32 cellular contexts compared by ENCODE assay signal in the genomic region with DNA sequence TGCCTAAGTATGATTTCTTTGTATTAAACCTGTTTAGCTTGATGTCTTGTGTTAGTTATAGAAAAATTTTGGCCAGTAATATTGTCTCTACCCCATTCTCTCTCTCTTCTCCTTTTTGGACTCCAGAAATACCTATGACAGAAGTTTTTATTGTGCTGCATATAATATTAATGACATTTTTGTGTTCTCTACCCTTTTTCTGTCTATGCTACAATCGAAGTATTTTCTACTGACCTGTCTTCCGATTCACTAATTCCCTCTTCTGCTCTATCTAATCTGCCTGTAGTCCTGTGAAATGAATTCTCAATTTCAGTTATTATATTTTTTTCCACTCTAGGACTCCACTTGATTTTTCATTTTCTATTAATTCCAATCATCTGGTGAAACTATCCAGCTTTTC. TPM values are rescaled to one million over a fixed set of nuclear protein-coding genes. Genes with fewer than 3 reads are reported as not detected.
"Had no signal": no experiment of that assay in that cellular context is flagged by ENCODE, and none has a peak within 500 bp of the region (broad histone marks: within the 10 kb centered on the region; RNA-seq: fewer than 3 reads in every experiment).

No MANE protein-coding gene starts in this region.

- H3K4me1 ChIP-seq: parathyroid adenoma, psoas muscle, spleen, suprapubic skin, testis, tibial artery, transverse colon, upper lobe of right lung, uterus had no signal

- H3K4me3 Mint-ChIP-seq: naive thymus-derived CD8-positive, alpha-beta T cell; natural killer cell treated with Interleukin-12 subunit alpha and Interleukin-12 subunit beta and Interleukin-15 and Interleukin-18, amount 100 ng/mL, for 72 hours; nephron progenitor cell; neural crest cell; stimulated activated memory B cell treated with anti-CD40 and anti-IgM and Interleukin-4, amounts not matched to agents 10 μg/mL and 1 μg/mL and 100 μg/mL, for 72 hours; stimulated activated naive CD8-positive, alpha-beta T cell treated with anti-CD3 and anti-CD28 coated beads, Interleukin-15, amount 100 ng/mL, for 72 hours; type B pancreatic cell had no signal

- H3K4me2 ChIP-seq: smooth muscle cell had no signal

- H3K36me3 Mint-ChIP-seq: type B pancreatic cell had no signal

- H3K27ac Mint-ChIP-seq: naive thymus-derived CD8-positive, alpha-beta T cell; natural killer cell treated with Interleukin-12 subunit alpha and Interleukin-12 subunit beta and Interleukin-15 and Interleukin-18, amount 100 ng/mL, for 72 hours; nephron progenitor cell; progenitor cell of endocrine pancreas; stimulated activated memory B cell treated with anti-CD40 and anti-IgM and Interleukin-4, amounts not matched to agents 10 μg/mL and 1 μg/mL and 100 μg/mL, for 72 hours; stimulated activated naive CD8-positive, alpha-beta T cell treated with anti-CD3 and anti-CD28 coated beads, Interleukin-15, amount 100 ng/mL, for 72 hours; type B pancreatic cell had no signal

- H3K9me3 ChIP-seq: ovary, psoas muscle, suprapubic skin, testis, tibial artery, upper lobe of right lung, uterus had no signal

- H3K79me2 ChIP-seq: parathyroid adenoma had no signal

- H3K27me3 ChIP-seq: ovary, suprapubic skin, testis, tibial artery, upper lobe of right lung, uterus had no signal

- H3K4me3 ChIP-seq: ovary, psoas muscle, skin epidermis, smooth muscle cell, spleen, suprapubic skin, testis, tibial artery, transverse colon, upper lobe of right lung, uterus had no signal

- DNase-seq: naive thymus-derived CD8-positive, alpha-beta T cell; nephron progenitor cell; occipital lobe; ovary; posterior cingulate gyrus; psoas muscle; right cardiac atrium; spleen; stimulated activated CD4-positive, alpha-beta T cell treated with anti-CD3 and anti-CD28 coated beads, Interleukin-12 subunit alpha, Interleukin-12 subunit beta, amount 100 ng/mL, for 4 hours; stimulated activated CD4-positive, alpha-beta T cell treated with anti-CD3 and anti-CD28 coated beads, Interleukin-1b, Interleukin-23, amount 100 ng/mL, for 48 hours; stimulated activated CD4-positive, alpha-beta T cell treated with anti-CD3 and anti-CD28 coated beads, Interleukin-4, amount 100 ng/mL, for 1 hour; stimulated activated CD4-positive, alpha-beta T cell treated with anti-CD3 and anti-CD28 coated beads, Interleukin-4, amount 100 ng/mL, for 4 hours; stimulated activated CD8-positive, alpha-beta memory T cell treated with anti-CD3 and anti-CD28 coated beads, Interleukin-4, amount 100 ng/mL, for 48 hours; stimulated activated naive CD4-positive, alpha-beta T cell; stimulated activated naive CD8-positive, alpha-beta T cell treated with anti-CD3 and anti-CD28 coated beads, Interleukin-15, amount 100 ng/mL, for 72 hours; stimulated activated naive CD8-positive, alpha-beta T cell treated with anti-CD3 and anti-CD28 coated beads, Interleukin-15, Interleukin-2, amounts not matched to agents 100 U/mL and 50 U/mL, for 24 hours; substantia nigra; testis; tibial artery; transverse colon; upper lobe of right lung; uterus had no signal

- H3K4me1 Mint-ChIP-seq: naive thymus-derived CD8-positive, alpha-beta T cell; nephron progenitor cell; stimulated activated memory B cell treated with anti-CD40 and anti-IgM and Interleukin-4, amounts not matched to agents 10 μg/mL and 1 μg/mL and 100 μg/mL, for 72 hours; stimulated activated naive CD8-positive, alpha-beta T cell treated with anti-CD3 and anti-CD28 coated beads, Interleukin-15, amount 100 ng/mL, for 72 hours had no signal

- H3K27me3 Mint-ChIP-seq: progenitor cell of endocrine pancreas had no signal

- H3K27ac ChIP-seq: ovary, parathyroid adenoma, psoas muscle, skin epidermis, spleen, suprapubic skin, testis, tibial artery, transverse colon, upper lobe of right lung, uterus had no signal

- H3K36me3 ChIP-seq: ovary, spleen, suprapubic skin, tibial artery, transverse colon, upper lobe of right lung, uterus had no signal

- H3K9ac ChIP-seq: parathyroid adenoma had no signal

- ATAC-seq: naive thymus-derived CD8-positive, alpha-beta T cell; natural killer cell treated with Interleukin-12 subunit alpha and Interleukin-12 subunit beta and Interleukin-15 and Interleukin-18, amount 100 ng/mL, for 72 hours; psoas muscle; right cardiac atrium; sciatic nerve; stimulated activated memory B cell treated with anti-CD40 and anti-IgM and Interleukin-4, amounts not matched to agents 10 μg/mL and 1 μg/mL and 100 μg/mL, for 72 hours; stimulated activated naive CD8-positive, alpha-beta T cell treated with anti-CD3 and anti-CD28 coated beads, Interleukin-15, amount 100 ng/mL, for 72 hours; stimulated activated naive CD8-positive, alpha-beta T cell treated with anti-CD3 and anti-CD28 coated beads, Interleukin-15, Interleukin-2, amounts not matched to agents 100 U/mL and 50 U/mL, for 24 hours; upper lobe of right lung had no signal

- H2AFZ ChIP-seq: parathyroid adenoma had no signal

RNA-seq across cellular contexts. Expression of gene TMEM92, which starts 26.0 kb away (rescaled TPM):
- total RNA-seq: naive thymus-derived CD8-positive, alpha-beta T cell; natural killer cell treated with Interleukin-12 subunit alpha and Interleukin-12 subunit beta and Interleukin-15 and Interleukin-18, amount 100 ng/mL, for 72 hours; occipital lobe; psoas muscle; right cardiac atrium had no signal
- polyA plus RNA-seq: naive thymus-derived CD8-positive, alpha-beta T cell; right cardiac atrium had no signal

RNA-seq across cellular contexts. Expression of gene COL1A1, which starts 46.8 kb away (rescaled TPM):
- polyA plus RNA-seq: naive thymus-derived CD8-positive, alpha-beta T cell had no signal
